Comparison of ENCODE assay signal across 8 cellular contexts in the genomic region with DNA sequence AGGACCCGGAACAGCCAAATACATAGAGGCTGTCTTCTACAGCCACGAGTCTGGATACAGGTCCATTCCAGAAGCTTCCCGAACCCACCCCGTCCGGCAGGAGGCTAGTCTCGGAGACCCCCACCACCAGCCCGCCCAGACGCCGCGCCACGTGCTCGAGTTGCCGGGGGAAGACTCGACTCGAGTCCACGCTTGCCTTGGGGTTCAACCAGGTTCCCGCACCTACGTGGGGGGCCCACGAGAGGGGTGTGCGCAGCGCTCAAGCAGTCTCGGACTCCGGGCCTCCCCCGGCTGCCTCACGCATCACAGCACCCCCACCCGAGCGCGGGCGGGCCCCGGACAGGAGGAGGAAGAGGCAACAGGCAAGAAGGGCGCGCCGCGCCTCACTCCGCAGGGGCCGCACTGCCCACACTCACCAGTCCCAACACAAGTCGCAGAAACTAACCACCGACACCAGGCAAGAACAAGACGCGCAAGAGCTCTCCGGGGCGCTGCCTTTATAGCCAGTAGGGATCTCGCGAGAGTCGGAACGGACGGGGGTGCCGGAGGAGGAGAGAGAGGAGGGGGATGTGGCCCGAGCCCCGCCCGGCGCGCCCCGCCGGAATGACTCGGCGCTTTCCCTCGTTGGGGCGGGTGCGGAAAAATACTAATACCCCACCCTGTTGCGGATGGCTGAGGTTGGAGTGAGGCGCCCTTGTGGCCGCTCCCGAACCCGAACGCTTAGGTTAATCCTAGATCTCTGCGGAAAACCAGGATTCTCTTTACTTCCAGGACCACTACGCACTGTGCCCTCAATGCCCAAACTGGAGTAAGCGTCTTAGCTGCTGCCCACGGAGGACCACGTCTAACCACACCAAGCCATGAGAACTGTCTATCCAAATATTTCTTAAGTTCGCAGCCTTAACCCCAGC. TPM values are rescaled to one million over a fixed set of nuclear protein-coding genes. Genes with fewer than 3 reads are reported as not detected.
DNase-seq lines count a peak whose midpoint lies in the region; ATAC-seq and TF ChIP-seq lines count a peak whose summit lies in the region.

A gene (minus strand): TSS at position 472 of the 911 bp plus-strand sequence. CDS start 2,841 bp downstream, outside the sequence.

- peak; percentile 73 for ATAC-seq in HG02884 (IDR thresholded peaks at IDR 0.05; ENCODE audit: unreplicated experiment)
- peak; percentile 97 for ATAC-seq in right cardiac atrium

- no peaks in the 10 kb centered on the region for H3K27me3 ChIP-seq in right cardiac atrium (ENCODE audit: control insufficient read depth, insufficient read depth)
- H3K27me3 ChIP-seq in vagina: no peaks in the 10 kb centered on the region

- TF ChIP-seq POLR2A in vagina (IDR thresholded peaks at IDR 0.05): peak; percentile 88 to 99

- under 1% methylated on average over 72 of the region's 72 CpGs for WGBS in right cardiac atrium

- peak within 1 kb of the TSS; percentile 65 for H3K4me3 ChIP-seq in right cardiac atrium (ENCODE audit: low read length)
- H3K4me3 ChIP-seq in vagina: peak within 1 kb of the TSS; percentile 88 to 95

- in situ Hi-C loops in GM13977 (cut with MboI; ENCODE audit: low pct_unique_long_range_greater_than_20kb, low sequenced_read_pairs, unreplicated experiment): no loop called here

- H3K4me1 ChIP-seq in right cardiac atrium (ENCODE audit: control insufficient read depth, insufficient read depth, low read length): no peaks in the 10 kb centered on the region
- H3K4me1 ChIP-seq in vagina: peaks cover 43% of the 10 kb centered on the region

- intact Hi-C loops in right cardiac atrium (cut with DNase I): no loop called here
- intact Hi-C loops in vagina (cut with DNase I): loop anchor here (5.0 kb wide), 1 partner anchor 46 kb away; no protein-coding TSS in a partner anchor

- peaks cover 0 to 15% of the 10 kb centered on the region in 2 donors for H3K36me3 ChIP-seq in vagina

- TF ChIP-seq CTCF in GM13977 (IDR thresholded peaks at IDR 0.05; ENCODE audit: extremely low read depth, insufficient read depth, missing control alignments): no peak
- TF ChIP-seq CTCF in vagina (IDR thresholded peaks at IDR 0.05): peak in 1 of 3 experiments; percentile 10

- DNase-seq in GM13977 (ENCODE audit: low spot score) (peak; percentile 92), NCI-H1694 (lab: John Stamatoyannopoulos, UW) (peak; percentile 91), T-helper 2 cell (peak; percentile 85 to 98 (median 94)), anterior cingulate cortex (lab: John Stamatoyannopoulos, UW) (peak; percentile 58 to 98 (median 94)), right cardiac atrium (peak; percentile 98 to 99 (median 98)), putamen (ENCODE audit: low spot score) (peak; percentile 97), vagina (ENCODE audit: extremely low spot score in 2 of 2) (peak in 1 of 2 donors; percentile 99)

- H3K27ac ChIP-seq in right cardiac atrium (ENCODE audit: low read length) (peak within 1 kb of the TSS; percentile 99), vagina (peak within 1 kb of the TSS; percentile 99)

- no peaks in the 10 kb centered on the region for H3K9me3 ChIP-seq in right cardiac atrium (ENCODE audit: control insufficient read depth, low read length)
- no peaks in the 10 kb centered on the region for H3K9me3 ChIP-seq in vagina

RNA-seq across cellular contexts. Expression of the gene that starts here (rescaled TPM):
- total RNA-seq in right cardiac atrium (100 to 1,000 TPM; 548 to 884 (median 710) TPM), vagina (239 TPM)
- 1,153 TPM for polyA plus RNA-seq in right cardiac atrium
